In genomic region chr14:106822905-106823304, GRCh38 we compare ENCODE assay signal across 21 cellular contexts.
"Had no signal": no experiment of that assay in that cellular context is flagged by ENCODE, and none has a peak within 500 bp of the region (broad histone marks: within the 10 kb centered on the region; RNA-seq: fewer than 3 reads in every experiment).

No MANE protein-coding gene starts in this region.

- H3K9ac ChIP-seq: parathyroid adenoma had no signal

- H3K4me2 ChIP-seq: smooth muscle cell had no signal

- H3K4me3 ChIP-seq: gastrocnemius medialis, lung, mucosa of descending colon, right atrium auricular region, smooth muscle cell, transverse colon, upper lobe of right lung, uterus had no signal

- FAIRE-seq: endometrium, keratinocyte had no signal

- H3K4me1 ChIP-seq: gastrocnemius medialis, parathyroid adenoma, right atrium auricular region, transverse colon, upper lobe of right lung, uterus had no signal

- H3K79me2 ChIP-seq: parathyroid adenoma had no signal

- H3K9me3 ChIP-seq: gastrocnemius medialis, mucosa of descending colon, neutrophil, right atrium auricular region, transverse colon, upper lobe of right lung, uterus had no signal

- H2AFZ ChIP-seq: parathyroid adenoma had no signal

- H3K36me3 ChIP-seq: gastrocnemius medialis, neutrophil, right atrium auricular region, transverse colon, upper lobe of right lung, uterus had no signal

- H3K27me3 ChIP-seq: gastrocnemius medialis, neutrophil, right atrium auricular region, upper lobe of right lung, uterus had no signal

- DNase-seq: cortex of kidney; effector memory CD8-positive, alpha-beta T cell; foreskin fibroblast; gastrocnemius medialis; head of caudate nucleus; mesenchymal stem cell; mucosa of descending colon; naive B cell; stimulated activated CD4-positive, alpha-beta T cell treated with anti-CD3 and anti-CD28 coated beads, Interleukin-12 subunit alpha, Interleukin-12 subunit beta, amount 100 ng/mL, for 4 hours; stimulated activated CD4-positive, alpha-beta T cell treated with anti-CD3 and anti-CD28 coated beads, Interleukin-1b, Interleukin-23, amount 100 ng/mL, for 48 hours; stimulated activated CD4-positive, alpha-beta T cell treated with anti-CD3 and anti-CD28 coated beads, Interleukin-4, amount 100 ng/mL, for 1 hour; transverse colon; upper lobe of right lung; uterus had no signal

- H3K27ac ChIP-seq: gastrocnemius medialis, neutrophil, parathyroid adenoma, right atrium auricular region, transverse colon, upper lobe of right lung, uterus had no signal
